In the genomic region with DNA sequence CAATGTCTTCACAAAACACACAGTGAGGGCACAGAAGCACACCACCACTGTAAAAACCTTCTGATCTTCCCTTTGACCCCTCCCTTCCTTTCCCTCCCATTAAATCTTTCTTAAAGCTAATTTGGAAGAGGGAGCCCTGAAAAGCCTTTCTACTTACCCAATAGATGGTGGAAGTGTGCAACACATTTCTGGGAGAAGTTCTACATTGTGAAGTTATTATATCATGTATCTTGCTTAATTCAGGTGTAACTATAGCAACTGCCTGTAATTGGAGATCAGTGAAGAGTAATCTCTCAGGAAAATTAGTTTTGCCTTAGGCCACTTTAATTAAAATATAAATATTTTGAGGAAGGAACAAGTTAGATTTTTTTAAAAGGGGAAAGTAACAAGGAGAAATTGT, we compare ENCODE assay signal across 30 cellular contexts.
DNase-seq lines count a peak whose midpoint lies in the region; ATAC-seq and TF ChIP-seq lines count a peak whose summit lies in the region.
"Had no signal": no experiment of that assay in that cellular context is flagged by ENCODE, and none has a peak within 500 bp of the region (broad histone marks: within the 10 kb centered on the region; RNA-seq: fewer than 3 reads in every experiment).

No MANE protein-coding gene starts in this region.

- peaks cover 8% of the 10 kb centered on the region for H3K27me3 Mint-ChIP-seq in HFFc6 (ENCODE audit: insufficient read depth)

- no peaks in the 10 kb centered on the region for H3K4me1 ChIP-seq in right atrium auricular region
- H3K4me1 ChIP-seq: psoas muscle, tibial nerve had no signal

- no peaks in the 10 kb centered on the region for H3K36me3 Mint-ChIP-seq in HFFc6 (ENCODE audit: low read depth)
- H3K36me3 Mint-ChIP-seq: activated naive CD8-positive, alpha-beta T cell; CD14-positive monocyte; natural killer cell treated with Interleukin-12 subunit alpha and Interleukin-12 subunit beta and Interleukin-15 and Interleukin-18, amount 100 ng/mL, for 72 hours; stimulated activated effector memory CD8-positive, alpha-beta T cell treated with anti-CD3 and anti-CD28 coated beads, Interleukin-12 subunit alpha, Interleukin-12 subunit beta, amount 100 ng/mL, for 72 hours had no signal

- H3K4me3 Mint-ChIP-seq in HFFc6 = no peak overlapping the region
- H3K4me3 Mint-ChIP-seq: activated B cell treated with CpG ODN at 0.5 μM for 24 hours; activated CD4-positive, alpha-beta T cell treated with anti-CD3 and anti-CD28 coated beads, Interleukin-2, amount 10 ng/mL, durations not matched to agents 7 days and 5 days; activated naive CD8-positive, alpha-beta T cell; activated T-cell treated with anti-CD3 and anti-CD28 coated beads, Interleukin-2, amount 50 U/mL, for 24 hours; CD14-positive monocyte; natural killer cell treated with Interleukin-12 subunit alpha and Interleukin-12 subunit beta and Interleukin-15 and Interleukin-18, amount 100 ng/mL, for 72 hours; stimulated activated effector memory CD8-positive, alpha-beta T cell treated with anti-CD3 and anti-CD28 coated beads, Interleukin-12 subunit alpha, Interleukin-12 subunit beta, amount 100 ng/mL, for 72 hours had no signal

- H3K27ac ChIP-seq in right atrium auricular region = no peak overlapping the region
- H3K27ac ChIP-seq: cardiac muscle cell, coronary artery, psoas muscle, RWPE1, tibial nerve had no signal

- ATAC-seq in HG03159 (IDR thresholded peaks at IDR 0.05; ENCODE audit: unreplicated experiment) (no peak), Right ventricle myocardium inferior (no peak)
- ATAC-seq: mucosa of descending colon; natural killer cell treated with Interleukin-12 subunit alpha and Interleukin-12 subunit beta and Interleukin-15 and Interleukin-18, amount 100 ng/mL, for 72 hours; psoas muscle; stimulated activated effector memory CD8-positive, alpha-beta T cell treated with anti-CD3 and anti-CD28 coated beads, Interleukin-12 subunit alpha, Interleukin-12 subunit beta, amount 100 ng/mL, for 72 hours had no signal

- H3K4me3 ChIP-seq in choroid plexus epithelial cell (ENCODE audit: low read depth, low read length) (no peak overlapping the region), right atrium auricular region (no peak overlapping the region)
- H3K4me3 ChIP-seq: cardiac muscle cell, coronary artery, lung, mucosa of descending colon, psoas muscle, tibial nerve had no signal

- H3K27me3 ChIP-seq in right atrium auricular region = no peaks in the 10 kb centered on the region
- H3K27me3 ChIP-seq: cardiac muscle cell, tibial nerve had no signal

- H3K9me3 ChIP-seq in right atrium auricular region = no peaks in the 10 kb centered on the region
- H3K9me3 ChIP-seq: mucosa of descending colon, psoas muscle, SK-N-SH, tibial nerve had no signal

- H3K27ac Mint-ChIP-seq in HFFc6 = no peak overlapping the region
- H3K27ac Mint-ChIP-seq: activated B cell treated with CpG ODN at 0.5 μM for 24 hours; activated CD4-positive, alpha-beta T cell treated with anti-CD3 and anti-CD28 coated beads, Interleukin-2, amount 10 ng/mL, durations not matched to agents 7 days and 5 days; activated naive CD8-positive, alpha-beta T cell; activated T-cell treated with anti-CD3 and anti-CD28 coated beads, Interleukin-2, amount 50 U/mL, for 24 hours; CD14-positive monocyte; natural killer cell treated with Interleukin-12 subunit alpha and Interleukin-12 subunit beta and Interleukin-15 and Interleukin-18, amount 100 ng/mL, for 72 hours; stimulated activated effector memory CD8-positive, alpha-beta T cell treated with anti-CD3 and anti-CD28 coated beads, Interleukin-12 subunit alpha, Interleukin-12 subunit beta, amount 100 ng/mL, for 72 hours had no signal

- DNase-seq in AG20443 (ENCODE audit: low spot score) = peak; percentile 61
- peak; percentile 13 for DNase-seq in HFFc6
- DNase-seq in choroid plexus epithelial cell (ENCODE audit: low read depth) = peak; percentile 70
- DNase-seq in iris pigment epithelial cell (ENCODE audit: low read depth) = peak; percentile 74
- no peak for DNase-seq in right atrium auricular region (ENCODE audit: low spot score)
- no peak for DNase-seq in Right ventricle myocardium inferior (ENCODE audit: missing footprints)
- DNase-seq: activated B cell treated with CpG ODN at 0.5 μM for 24 hours; activated CD4-positive, alpha-beta T cell treated with anti-CD3 and anti-CD28 coated beads, Interleukin-2, amount 10 ng/mL, durations not matched to agents 7 days and 5 days; activated effector memory CD4-positive, alpha-beta T cell treated with anti-CD3 and anti-CD28 coated beads, Interleukin-2, amount 50 U/mL, for 16 hours; activated T-cell treated with anti-CD3 and anti-CD28 coated beads, Interleukin-2, amount 50 U/mL, for 24 hours; aorta; effector memory CD4-positive, alpha-beta T cell; hypothalamus; mucosa of descending colon; NCI-H1092 treated with DMSO at 0.1 percent for 48 hours; NCI-H187 treated with DMSO at 0.1 percent for 48 hours; NCI-H526; occipital lobe; psoas muscle; SK-N-SH had no signal

- H3K36me3 ChIP-seq in right atrium auricular region = no peaks in the 10 kb centered on the region
- H3K36me3 ChIP-seq: cardiac muscle cell, tibial nerve had no signal

- peaks cover 5% of the 10 kb centered on the region; the same call in 1 of the 2 replicates for H3K4me1 Mint-ChIP-seq in HFFc6 (ENCODE audit: low read depth)
- H3K4me1 Mint-ChIP-seq: activated B cell treated with CpG ODN at 0.5 μM for 24 hours; activated CD4-positive, alpha-beta T cell treated with anti-CD3 and anti-CD28 coated beads, Interleukin-2, amount 10 ng/mL, durations not matched to agents 7 days and 5 days; CD14-positive monocyte; stimulated activated effector memory CD8-positive, alpha-beta T cell treated with anti-CD3 and anti-CD28 coated beads, Interleukin-12 subunit alpha, Interleukin-12 subunit beta, amount 100 ng/mL, for 72 hours had no signal

- intact Hi-C loops in Right ventricle myocardium inferior (cut with DNase I) = no loop called here

- no peaks in the 10 kb centered on the region; the same call in 1 of the 2 replicates for H3K9me3 Mint-ChIP-seq in HFFc6
- H3K9me3 Mint-ChIP-seq: activated B cell treated with CpG ODN at 0.5 μM for 24 hours; activated CD4-positive, alpha-beta T cell treated with anti-CD3 and anti-CD28 coated beads, Interleukin-2, amount 10 ng/mL, durations not matched to agents 7 days and 5 days; activated T-cell treated with anti-CD3 and anti-CD28 coated beads, Interleukin-2, amount 50 U/mL, for 24 hours; natural killer cell treated with Interleukin-12 subunit alpha and Interleukin-12 subunit beta and Interleukin-15 and Interleukin-18, amount 100 ng/mL, for 72 hours; stimulated activated effector memory CD8-positive, alpha-beta T cell treated with anti-CD3 and anti-CD28 coated beads, Interleukin-12 subunit alpha, Interleukin-12 subunit beta, amount 100 ng/mL, for 72 hours had no signal

- TF ChIP-seq CTCF in HFFc6 (IDR thresholded peaks at IDR 0.05) (no peak), choroid plexus epithelial cell (conservative IDR thresholded peaks at IDR 0.05; ENCODE audit: low read depth, low read length) (no peak), right atrium auricular region (IDR thresholded peaks at IDR 0.05) (no peak)

Comparison
In these comparisons a context has a peak if more than half of its experiments do, and no peak if none do; other contexts are left out.
1. DNase-seq: peak in AG20443 (single experiment), HFFc6 (single experiment), choroid plexus epithelial cell (single experiment) and iris pigment epithelial cell (single experiment); none in right atrium auricular region (single experiment) and Right ventricle myocardium inferior (single experiment).